8 cellular contexts compared by ENCODE assay signal in the genomic region with DNA sequence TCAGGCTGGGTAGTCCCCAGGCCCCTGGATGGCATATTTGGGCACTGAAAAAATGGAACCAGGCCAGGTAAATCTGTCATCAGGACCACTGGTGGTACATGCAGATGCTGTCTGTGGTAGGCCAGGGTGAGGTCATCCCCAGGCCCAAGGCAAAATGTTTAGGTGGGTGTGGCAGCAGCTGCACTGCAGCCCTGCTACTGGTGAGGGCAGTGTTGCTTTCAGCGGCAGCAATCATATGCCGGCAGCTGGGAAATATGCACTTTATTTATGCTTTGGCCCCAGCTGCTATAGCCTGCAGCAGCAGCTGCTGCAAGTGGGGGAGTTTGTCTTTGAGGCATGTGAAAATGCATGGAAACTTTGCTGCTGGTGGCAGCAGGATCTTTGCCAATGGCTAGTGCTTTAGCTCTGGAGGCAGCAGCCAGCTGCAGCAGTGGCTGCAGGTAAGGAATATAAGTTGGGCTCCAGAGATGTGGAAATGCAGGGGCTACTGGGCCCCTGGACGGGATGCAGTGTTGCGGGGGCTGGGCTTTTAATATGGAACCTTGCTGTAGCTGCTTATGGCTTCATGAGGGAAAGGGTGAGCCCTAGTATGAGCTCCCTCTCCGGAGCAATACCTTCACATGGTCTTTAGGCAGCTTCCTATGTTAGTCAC.
DNase-seq lines count a peak whose midpoint lies in the region; ATAC-seq and TF ChIP-seq lines count a peak whose summit lies in the region.

No MANE protein-coding gene starts in this region.

- no peaks in the 10 kb centered on the region for H3K27me3 Mint-ChIP-seq in T-helper 17 cell

- H3K9me3 ChIP-seq in T-helper 17 cell (ENCODE audit: control insufficient read depth, low read length, poor library complexity, severe bottlenecking) (no peaks in the 10 kb centered on the region), liver (ENCODE audit: control insufficient read depth in 4 of 4, low read length in 3 of 4) (no peaks in the 10 kb centered on the region)

- peak; percentile 48 for TF ChIP-seq CTCF in liver (IDR thresholded peaks at IDR 0.05; ENCODE audit: low read depth, low read length, missing input control)

- no peak overlapping the region for H3K9ac ChIP-seq in liver (ENCODE audit: low read depth in 1 of 2, low read length in 2 of 2)

- H3K27me3 ChIP-seq in liver (ENCODE audit: control insufficient read depth in 4 of 4, insufficient read depth in 4 of 4, low read length in 3 of 4), result no peaks in the 10 kb centered on the region

- no peak overlapping the region for H3K4me3 ChIP-seq in liver (ENCODE audit: low read depth in 1 of 3, low read length in 3 of 3)

- no peaks in the 10 kb centered on the region for H3K4me1 ChIP-seq in liver (ENCODE audit: control insufficient read depth in 4 of 4, insufficient read depth in 4 of 4, low read length in 3 of 4)

- peak; percentile 65 for TF ChIP-seq RAD21 in liver (IDR thresholded peaks at IDR 0.05)

- H3K27ac ChIP-seq in liver (ENCODE audit: low read depth in 1 of 2, low read length in 2 of 2), result no peak overlapping the region

- no peaks in the 10 kb centered on the region for H3K4me1 Mint-ChIP-seq in T-helper 17 cell

- H3K36me3 ChIP-seq in liver (ENCODE audit: control insufficient read depth in 4 of 4, insufficient read depth in 3 of 4, low read depth in 1 of 4, low read length in 3 of 4), result no peaks in the 10 kb centered on the region

- ATAC-seq in GM21723 (IDR thresholded peaks at IDR 0.05; ENCODE audit: unreplicated experiment) (peak; percentile 70), T-helper 17 cell (peak; percentile 39)

- no peak overlapping the region for H3K4me3 Mint-ChIP-seq in T-helper 17 cell

- H3K27ac Mint-ChIP-seq in T-helper 17 cell, result no peak overlapping the region

- peak; percentile 15 for DNase-seq in activated CD4-positive, alpha-beta T cell treated with anti-CD3 and anti-CD28 coated beads for 48 hours
- DNase-seq in activated CD4-positive, alpha-beta T cell treated with anti-CD3 and anti-CD28 coated beads, Interleukin-2, amount 50 U/mL, for 1 hour, result no peak
- peak; percentile 82 for DNase-seq in LHCN-M2 (ENCODE audit: low read depth)
- no peak for DNase-seq in T-helper 17 cell
- no peak for DNase-seq in OCI-M2 (lab: John Stamatoyannopoulos, UW; ENCODE audit: unreplicated experiment)
- DNase-seq in GM19238 (ENCODE audit: insufficient read length, low spot score), result no peak

- 55% methylated on average over 5 of the region's 5 CpGs for WGBS in liver

- H3K36me3 Mint-ChIP-seq in T-helper 17 cell (ENCODE audit: low read depth), result no peaks in the 10 kb centered on the region

TF ChIP-seq in liver, 16 proteins besides CTCF, POLR2A, EP300 and RAD21:
- TF ChIP-seq MAX (IDR thresholded peaks at IDR 0.05) (no peak), NR2F2 (IDR thresholded peaks at IDR 0.05) (no peak), GABPA (IDR thresholded peaks at IDR 0.05 in 1 of 2, conservative IDR thresholded peaks at IDR 0.05 in 1 of 2) (no peak), EGR1 (IDR thresholded peaks at IDR 0.05; ENCODE audit: low read depth in 2 of 2) (no peak), TAF1 (conservative IDR thresholded peaks at IDR 0.05) (no peak), FOXA1 (IDR thresholded peaks at IDR 0.05) (no peak), ZBTB33 (IDR thresholded peaks at IDR 0.05) (no peak), HNF4A (conservative IDR thresholded peaks at IDR 0.05) (no peak), SP1 (IDR thresholded peaks at IDR 0.05) (no peak), RXRA (IDR thresholded peaks at IDR 0.05) (no peak)

Comparison
In these comparisons a context has a peak if more than half of its experiments do, and no peak if none do; other contexts are left out.
1. DNase-seq: peak in activated CD4-positive, alpha-beta T cell treated with anti-CD3 and anti-CD28 coated beads for 48 hours (single experiment) and LHCN-M2 (single experiment); none in activated CD4-positive, alpha-beta T cell treated with anti-CD3 and anti-CD28 coated beads, Interleukin-2, amount 50 U/mL, for 1 hour (single experiment), T-helper 17 cell (0 of 3), OCI-M2 (single experiment) and GM19238 (single experiment).